In the genomic region with DNA sequence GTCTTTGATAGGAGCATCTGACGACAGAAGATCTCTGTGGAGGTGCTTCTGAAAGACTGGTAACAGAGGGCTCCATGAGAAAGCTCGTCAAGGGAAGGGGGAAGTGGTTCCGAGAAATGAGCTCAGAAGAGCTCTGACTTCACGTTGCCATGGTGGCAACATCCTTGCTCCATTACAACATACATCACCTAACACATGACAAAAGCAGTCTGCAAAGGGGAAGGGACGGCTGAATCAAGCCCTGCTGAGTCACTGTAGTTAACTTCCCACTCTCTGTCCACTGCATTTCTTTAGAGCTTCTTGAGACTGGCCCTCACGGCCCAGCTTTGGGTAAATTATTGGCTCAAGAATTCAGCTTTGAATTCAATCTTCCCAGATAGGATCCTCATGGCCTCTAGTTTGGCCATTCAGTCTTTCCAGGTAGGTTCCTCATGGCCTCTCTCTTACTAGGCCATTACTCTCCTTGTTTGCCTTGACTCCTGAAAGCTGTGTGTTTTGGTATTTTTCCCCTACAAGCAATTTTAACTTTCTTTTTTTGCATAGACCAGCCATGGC, we compare ENCODE assay signal across 8 cellular contexts.
DNase-seq lines count a peak whose midpoint lies in the region; ATAC-seq, FAIRE-seq and TF ChIP-seq lines count a peak whose summit lies in the region.

No MANE protein-coding gene starts in this region.

- TF ChIP-seq CTCF in kidney (IDR thresholded peaks at IDR 0.05; ENCODE audit: borderline replicate concordance, extremely low read depth, insufficient read depth), result no peak

- no peaks in the 10 kb centered on the region for H3K36me3 Mint-ChIP-seq in CD4-positive, CD25-positive, alpha-beta regulatory T cell

- no peak overlapping the region for H3K27ac ChIP-seq in CD4-positive, CD25-positive, alpha-beta regulatory T cell (ENCODE audit: insufficient read depth, low read length, poor library complexity, severe bottlenecking)
- H3K27ac ChIP-seq in kidney (ENCODE audit: low read depth in 2 of 2, low read length in 2 of 2), result peak overlapping the region in 1 of 2 donors; percentile 0

- H3K4me3 ChIP-seq in CD4-positive, CD25-positive, alpha-beta regulatory T cell (ENCODE audit: low read depth, low read length), result no peak overlapping the region
- H3K4me3 ChIP-seq in kidney (ENCODE audit: low read length in 2 of 2) (no peak overlapping the region), HAP-1 (no peak overlapping the region)

- H3K4me1 ChIP-seq in CD4-positive, CD25-positive, alpha-beta regulatory T cell (ENCODE audit: control insufficient read depth, insufficient read depth, low read length, poor library complexity, severe bottlenecking), result no peaks in the 10 kb centered on the region
- H3K4me1 ChIP-seq in kidney (ENCODE audit: control insufficient read depth in 1 of 2, insufficient read depth in 1 of 2, low read depth in 1 of 2, low read length in 2 of 2), result peaks cover 7 to 10% of the 10 kb centered on the region in 2 donors
- H3K4me1 ChIP-seq in HAP-1, result no peaks in the 10 kb centered on the region

- no peak for FAIRE-seq in kidney (lab: Jason Lieb, UNC)

- H3K9me3 ChIP-seq in CD4-positive, CD25-positive, alpha-beta regulatory T cell (ENCODE audit: control insufficient read depth in 2 of 2, low read length in 2 of 2), result no peaks in the 10 kb centered on the region
- H3K9me3 ChIP-seq in kidney (ENCODE audit: control insufficient read depth in 1 of 2, low read length in 2 of 2), result no peaks in the 10 kb centered on the region
- no peaks in the 10 kb centered on the region for H3K9me3 ChIP-seq in HAP-1

- intact Hi-C loops in kidney (cut with DNase I), result loop anchor here (10.0 kb wide), 1 partner anchor 245 kb away; the partner anchor contains the start of gene GLUL

- in situ Hi-C loops in HAP-1 (cut with MboI; ENCODE audit: low sequenced_read_pairs), result no loop called here

- peaks cover 11% of the 10 kb centered on the region for H3K27me3 Mint-ChIP-seq in CD4-positive, CD25-positive, alpha-beta regulatory T cell

- no peaks in the 10 kb centered on the region for H3K36me3 ChIP-seq in CD4-positive, CD25-positive, alpha-beta regulatory T cell (ENCODE audit: control insufficient read depth, insufficient read depth, low read length)
- H3K36me3 ChIP-seq in kidney (ENCODE audit: control insufficient read depth in 1 of 2, insufficient read depth in 2 of 2, low read length in 2 of 2), result no peaks in the 10 kb centered on the region
- H3K36me3 ChIP-seq in HAP-1 (replicated peaks), result no peaks in the 10 kb centered on the region

- H3K27me3 ChIP-seq in CD4-positive, CD25-positive, alpha-beta regulatory T cell (ENCODE audit: control insufficient read depth, insufficient read depth, low read length), result no peaks in the 10 kb centered on the region
- no peaks in the 10 kb centered on the region for H3K27me3 ChIP-seq in HAP-1 (ENCODE audit: low read depth)

- H3K9me3 Mint-ChIP-seq in CD4-positive, CD25-positive, alpha-beta regulatory T cell, result peaks cover 0 to 3% (median 0%) of the 10 kb centered on the region in 7 donors

- DNase-seq in CD4-positive, CD25-positive, alpha-beta regulatory T cell, result peak in 1 of 3 donors; percentile 87
- DNase-seq in LHCN-M2 (ENCODE audit: low read depth) (peak; percentile 79), myocyte (ENCODE audit: low read depth) (peak; percentile 45), kidney (no peak), HAP-1 (ENCODE audit: low spot score in 2 of 2) (no peak), NCI-H1417 treated with DMSO at 0.1 percent for 48 hours (lab: John Stamatoyannopoulos, UW) (no peak), NCI-H524 treated with DMSO at 0.1 percent for 48 hours (lab: John Stamatoyannopoulos, UW) (no peak)
- DNase-seq in central memory CD4-positive, alpha-beta T cell, result peak; percentile 6

- no peak overlapping the region for H3K9ac ChIP-seq in kidney (ENCODE audit: low read length in 2 of 2)

- peak overlapping the region in 2 of 3 donors; percentile 2 to 33 for H3K27ac Mint-ChIP-seq in CD4-positive, CD25-positive, alpha-beta regulatory T cell

- ATAC-seq in CD4-positive, CD25-positive, alpha-beta regulatory T cell (ENCODE audit: low read depth in 2 of 2), result peak; percentile 62 to 78

- H3K4me3 Mint-ChIP-seq in CD4-positive, CD25-positive, alpha-beta regulatory T cell, result no peak overlapping the region

- peaks cover 0 to 14% (median 5%) of the 10 kb centered on the region in 4 donors for H3K4me1 Mint-ChIP-seq in CD4-positive, CD25-positive, alpha-beta regulatory T cell

Comparison
In these comparisons a context has a peak if more than half of its experiments do, and no peak if none do; other contexts are left out.
1. DNase-seq: peak in LHCN-M2 (single experiment), central memory CD4-positive, alpha-beta T cell (single experiment) and myocyte (single experiment); none in kidney (single experiment), HAP-1 (0 of 2), NCI-H1417 treated with DMSO at 0.1 percent for 48 hours (single experiment) and NCI-H524 treated with DMSO at 0.1 percent for 48 hours (single experiment).